Comparison of ENCODE assay signal across 30 cellular contexts in the genomic region with DNA sequence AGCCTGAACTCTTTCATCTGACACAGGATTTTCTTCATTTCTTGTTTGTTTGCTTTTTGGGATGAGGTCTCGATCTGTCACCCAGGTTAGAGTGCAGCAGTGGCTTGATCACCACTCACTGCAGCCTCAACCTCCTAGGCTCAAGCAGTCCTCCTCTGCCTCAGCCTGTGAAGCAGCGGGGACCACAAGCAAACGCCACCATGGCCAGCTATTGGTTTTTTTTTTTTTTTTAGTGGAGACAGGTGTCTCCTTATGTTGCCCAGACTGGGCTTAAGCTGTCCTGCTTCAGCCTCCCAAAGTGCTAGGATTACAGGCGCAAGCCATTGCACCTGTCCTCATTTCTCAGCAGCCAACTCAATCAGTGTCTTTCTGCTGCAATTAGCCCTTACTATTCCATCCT. TPM values are rescaled to one million over a fixed set of nuclear protein-coding genes. Genes with fewer than 3 reads are reported as not detected.
DNase-seq lines count a peak whose midpoint lies in the region; ATAC-seq and TF ChIP-seq lines count a peak whose summit lies in the region.
"Had no signal": no experiment of that assay in that cellular context is flagged by ENCODE, and none has a peak within 500 bp of the region (broad histone marks: within the 10 kb centered on the region; RNA-seq: fewer than 3 reads in every experiment).

No MANE protein-coding gene starts in this region.

- H2AFZ ChIP-seq in GM23338, result no peak overlapping the region

- no peaks in the 10 kb centered on the region for H3K9me3 Mint-ChIP-seq in GM23338
- H3K9me3 Mint-ChIP-seq in WTC11, result no peaks in the 10 kb centered on the region
- no peaks in the 10 kb centered on the region for H3K9me3 Mint-ChIP-seq in activated T-cell treated with anti-CD3 and anti-CD28 coated beads, Interleukin-2, amount 50 U/mL, for 4 hours
- H3K9me3 Mint-ChIP-seq: activated naive CD4-positive, alpha-beta T cell treated with anti-CD3 and anti-CD28 coated beads, Interleukin-2, amount 50 U/mL, for 72 hours; neural crest cell; T-helper 2 cell treated with Interferon-gamma antibody and Interleukin-4, amounts not matched to agents 5 μg/mL and 100 μg/mL, for 36 hours had no signal

- no peak overlapping the region for H3K4me3 ChIP-seq in GM23338
- peak overlapping the region; percentile 84 for H3K4me3 ChIP-seq in psoas muscle
- no peak overlapping the region for H3K4me3 ChIP-seq in MG63
- H3K4me3 ChIP-seq: BLaER1 treated with 17β-estradiol and CSF1 and Interleukin-3, amounts not matched to agents 10 nM and 100 nM; gastroesophageal sphincter; pancreas; tibial artery had no signal

- intact Hi-C loops in psoas muscle (cut with DNase I), result no loop called here

- H3K4me1 Mint-ChIP-seq in GM23338 (peaks cover 34% of the 10 kb centered on the region), WTC11 (peaks cover 55% of the 10 kb centered on the region)
- H3K4me1 Mint-ChIP-seq in activated T-cell treated with anti-CD3 and anti-CD28 coated beads, Interleukin-2, amount 50 U/mL, for 4 hours (ENCODE audit: low read depth), result peaks cover under 1% of the 10 kb centered on the region

- TF ChIP-seq CTCF in GM23338 (conservative IDR thresholded peaks at IDR 0.05; ENCODE audit: low read depth in 2 of 2) (no peak), WTC11 (IDR thresholded peaks at IDR 0.05) (no peak), psoas muscle (IDR thresholded peaks at IDR 0.05) (no peak)

- peak overlapping the region; percentile 27; the same call in 1 of the 2 replicates for H3K27ac Mint-ChIP-seq in GM23338
- H3K27ac Mint-ChIP-seq in WTC11, result peak overlapping the region; percentile 57
- H3K27ac Mint-ChIP-seq: activated CD8-positive, alpha-beta T cell treated with anti-CD3 and anti-CD28 coated beads, Interleukin-2, amount 10 ng/mL, durations not matched to agents 7 days and 5 days; activated naive CD4-positive, alpha-beta T cell treated with anti-CD3 and anti-CD28 coated beads, Interleukin-2, amount 50 U/mL, for 72 hours; T-helper 2 cell treated with Interferon-gamma antibody and Interleukin-4, amounts not matched to agents 5 μg/mL and 100 μg/mL, for 36 hours had no signal

- no peak overlapping the region for H3K4me2 ChIP-seq in GM23338
- H3K4me2 ChIP-seq: BLaER1 treated with 17β-estradiol and CSF1 and Interleukin-3, amounts not matched to agents 10 nM and 100 nM; KMS-11 had no signal

- H3F3A ChIP-seq in GM23338 (replicated peaks; ENCODE audit: low read depth), result no peaks in the 10 kb centered on the region

- CTCF ChIA-PET in WTC11 (lab: Charles Lee), result interaction anchor here (0.7 kb wide), 1 partner anchor 210 kb away, joined by 3 read pairs; no protein-coding TSS in a partner anchor

- POLR2A ChIA-PET in WTC11 (lab: Charles Lee), result interaction anchor here (0.7 kb wide), 2 partner anchors 12 to 610 kb away, joined by 3 to 9 read pairs; no protein-coding TSS in a partner anchor

- H3K9me2 ChIP-seq in GM23338 (ENCODE audit: insufficient read depth), result no peaks in the 10 kb centered on the region

- ATAC-seq in GM23338 (peak; percentile 56), WTC11 (peak; percentile 66), psoas muscle (peak; percentile 80 to 88 (median 82))
- no peak for ATAC-seq in activated T-cell treated with anti-CD3 and anti-CD28 coated beads, Interleukin-2, amount 50 U/mL, for 4 hours
- ATAC-seq: activated CD8-positive, alpha-beta T cell treated with anti-CD3 and anti-CD28 coated beads, Interleukin-2, amount 10 ng/mL, durations not matched to agents 7 days and 5 days; activated naive CD4-positive, alpha-beta T cell treated with anti-CD3 and anti-CD28 coated beads, Interleukin-2, amount 50 U/mL, for 72 hours; gastroesophageal sphincter; pancreas; PC-3; Right ventricle myocardium inferior had no signal

- peaks cover 51% of the 10 kb centered on the region for H3K79me2 ChIP-seq in GM23338 (replicated peaks; ENCODE audit: insufficient read depth)

- H3K27me3 ChIP-seq in GM23338 (ENCODE audit: insufficient read depth) (no peaks in the 10 kb centered on the region), psoas muscle (ENCODE audit: insufficient read depth in 3 of 3, low read length in 2 of 3) (no peaks in the 10 kb centered on the region), MG63 (no peaks in the 10 kb centered on the region)
- H3K27me3 ChIP-seq: gastroesophageal sphincter, pancreas, tibial artery had no signal

- H3K36me3 ChIP-seq in GM23338 (ENCODE audit: insufficient read depth) (peaks cover 14% of the 10 kb centered on the region), psoas muscle (ENCODE audit: insufficient read depth in 1 of 2, low read depth in 1 of 2) (peaks cover 5 to 19% of the 10 kb centered on the region in 2 donors), MG63 (peaks cover 19% of the 10 kb centered on the region)

- H4K20me1 ChIP-seq in GM23338 (replicated peaks; ENCODE audit: insufficient read depth), result 0 out of 2 replicates have a peak, but pooled peaks cover 12% of the 10 kb centered on the region
- H4K20me1 ChIP-seq: BLaER1 treated with 17β-estradiol and CSF1 and Interleukin-3, amounts not matched to agents 10 nM and 100 nM had no signal

- DNase-seq in NCI-H1092 treated with DMSO at 0.1 percent for 48 hours (lab: John Stamatoyannopoulos, UW), result peak; percentile 27
- DNase-seq in NCI-H1092 (lab: John Stamatoyannopoulos, UW), result no peak
- DNase-seq in GM23338 (ENCODE audit: low spot score), result no peak
- no peak for DNase-seq in WTC11 (ENCODE audit: low spot score)
- no peak for DNase-seq in psoas muscle
- no peak for DNase-seq in MG63
- no peak for DNase-seq in activated T-cell treated with anti-CD3 and anti-CD28 coated beads, Interleukin-2, amount 50 U/mL, for 4 hours
- no peak for DNase-seq in stimulated activated CD8-positive, alpha-beta memory T cell treated with anti-CD3 and anti-CD28 coated beads, Interleukin-4, amount 100 ng/mL, for 48 hours
- DNase-seq: activated CD8-positive, alpha-beta T cell treated with anti-CD3 and anti-CD28 coated beads, Interleukin-2, amount 10 ng/mL, durations not matched to agents 7 days and 5 days; amygdala; HCEC 1CT; hippocampal formation; NCI-H187 treated with DMSO at 0.1 percent for 48 hours; NCI-H510A treated with DMSO at 0.1 percent for 48 hours; NK-92 treated with Interleukin-12 subunit alpha and Interleukin-12 subunit beta, amount 100 ng/mL, for 24 hours; pancreas; PC-3; retina; stimulated activated CD4-positive, alpha-beta T cell treated with anti-CD3 and anti-CD28 coated beads, Interleukin-12 subunit alpha, Interleukin-12 subunit beta, amount 100 ng/mL, for 4 hours; stimulated activated CD4-positive, alpha-beta T cell treated with anti-CD3 and anti-CD28 coated beads, Interleukin-4, amount 100 ng/mL, for 1 hour; tibial artery had no signal

- 25 to 31% (median 29%) methylated on average over 4 of the region's 4 CpGs for WGBS in psoas muscle, 3 donors

- peak overlapping the region; percentile 36; the same call in 1 of the 2 replicates for H3K27ac ChIP-seq in GM23338 (ENCODE audit: low read depth)
- H3K27ac ChIP-seq in psoas muscle, result peak overlapping the region; percentile 98
- H3K27ac ChIP-seq: 22Rv1; BLaER1 treated with 17β-estradiol and CSF1 and Interleukin-3, amounts not matched to agents 10 nM and 100 nM; HL-60; KMS-11; pancreas; tibial artery had no signal

- peaks cover 41% of the 10 kb centered on the region for H3K4me1 ChIP-seq in GM23338 (ENCODE audit: insufficient read depth)
- H3K4me1 ChIP-seq in psoas muscle, result peaks cover 80% of the 10 kb centered on the region

- H3K9me3 ChIP-seq in psoas muscle, result no peaks in the 10 kb centered on the region
- no peaks in the 10 kb centered on the region for H3K9me3 ChIP-seq in MG63
- H3K9me3 ChIP-seq: BLaER1 treated with 17β-estradiol and CSF1 and Interleukin-3, amounts not matched to agents 10 nM and 100 nM; gastroesophageal sphincter; pancreas; tibial artery had no signal

- peaks cover 25% of the 10 kb centered on the region for H3K36me3 Mint-ChIP-seq in GM23338 (ENCODE audit: low read depth)
- peaks cover 26% of the 10 kb centered on the region for H3K36me3 Mint-ChIP-seq in WTC11
- H3K36me3 Mint-ChIP-seq in activated T-cell treated with anti-CD3 and anti-CD28 coated beads, Interleukin-2, amount 50 U/mL, for 4 hours (ENCODE audit: insufficient read depth), result peaks cover 6% of the 10 kb centered on the region

- H3K27me3 Mint-ChIP-seq in GM23338 (ENCODE audit: insufficient read depth, low read depth, poor library complexity) (no peaks in the 10 kb centered on the region), WTC11 (ENCODE audit: low read depth) (no peaks in the 10 kb centered on the region)
- H3K27me3 Mint-ChIP-seq in activated T-cell treated with anti-CD3 and anti-CD28 coated beads, Interleukin-2, amount 50 U/mL, for 4 hours (ENCODE audit: low read depth), result peaks cover 11% of the 10 kb centered on the region

- H3K4me3 Mint-ChIP-seq in GM23338 (no peak overlapping the region), WTC11 (no peak overlapping the region)
- no peak overlapping the region for H3K4me3 Mint-ChIP-seq in activated T-cell treated with anti-CD3 and anti-CD28 coated beads, Interleukin-2, amount 50 U/mL, for 4 hours
- H3K4me3 Mint-ChIP-seq: activated CD8-positive, alpha-beta T cell treated with anti-CD3 and anti-CD28 coated beads, Interleukin-2, amount 10 ng/mL, durations not matched to agents 7 days and 5 days; T-helper 2 cell treated with Interferon-gamma antibody and Interleukin-4, amounts not matched to agents 5 μg/mL and 100 μg/mL, for 36 hours had no signal

TF ChIP-seq in GM23338, 12 proteins besides CTCF, POLR2A, EP300 and RAD21 (continues in another document):
- TF ChIP-seq JUNB (IDR thresholded peaks at IDR 0.05; ENCODE audit: unreplicated experiment) (no peak), ZNF331 (CRISPR knock-in tag; IDR thresholded peaks at IDR 0.05; ENCODE audit: low read depth) (no peak)

TF ChIP-seq in WTC11, 78 proteins besides CTCF, POLR2A, EP300 and RAD21 (continues in another document):
- TF ChIP-seq NFATC4 (CRISPR knock-in tag; IDR thresholded peaks at IDR 0.05), result no peak
- TF ChIP-seq ZNF121 (CRISPR knock-in tag; IDR thresholded peaks at IDR 0.05), result peak; percentile 95

RNA-seq across cellular contexts. Expression of a gene that starts 10.3 kb away (rescaled TPM):
- total RNA-seq in GM23338 (2014; rRNA removed; shearing (Covaris generic)), result 62.8 and 67.2 TPM in 2 replicates
- 103 and 110 TPM in 2 replicates for polyA plus RNA-seq in GM23338 (2016; fragmentation: Nextera tagmentation; extraction: Ambion mirVana)
- 83.5 to 107 TPM (median 88.8 TPM) in 3 replicates for total RNA-seq in WTC11 (2021)
- total RNA-seq in psoas muscle, result 100 to 1,000 TPM in 2 of 4 donors, 10 to 100 TPM in 2; 41.1 to 104 (median 96.9) TPM
- polyA plus RNA-seq in psoas muscle, result 10 to 100 TPM; 19.2 to 24.6 (median 22.9) TPM
- total RNA-seq in MG63 (2014; rRNA removed; shearing (Covaris generic); ENCODE audit: low replicate concordance), result 1.9 and 2.0 TPM in 2 replicates
- 10 to 100 TPM; 31.8 to 65.2 (median 48.4) TPM for total RNA-seq in activated T-cell treated with anti-CD3 and anti-CD28 coated beads, Interleukin-2, amount 50 U/mL, for 4 hours

Comparison
In these comparisons a context has a peak if more than half of its experiments do, and no peak if none do; other contexts are left out.
1. ATAC-seq: peak in GM23338 (single experiment), WTC11 (single experiment) and psoas muscle (4 of 4); none in activated T-cell treated with anti-CD3 and anti-CD28 coated beads, Interleukin-2, amount 50 U/mL, for 4 hours (0 of 2).
2. RNA of a gene that starts 10.3 kb away (total RNA-seq): 83.5 to 107 TPM in WTC11, 41.1 to 104 TPM in psoas muscle, 62.8 to 67.2 TPM in GM23338 and 31.8 to 65.2 TPM in activated T-cell treated with anti-CD3 and anti-CD28 coated beads, Interleukin-2, amount 50 U/mL, for 4 hours; 1.9 to 2.0 TPM in MG63; every median in the first group is over 10 times any median in the second.